In genomic region chr19:9140159-9140874, GRCh38 we compare ENCODE assay signal across 8 cellular contexts. TPM values are rescaled to one million over a fixed set of nuclear protein-coding genes. Genes with fewer than 3 reads are reported as not detected.
DNase-seq lines count a peak whose midpoint lies in the region; ATAC-seq and TF ChIP-seq lines count a peak whose summit lies in the region.

Gene ZNF317, plus strand, starts transcription at chr19:9140397. Its CDS starts 15,620 bp downstream, at chr19:9156017.

- peaks cover 27% of the 10 kb centered on the region for H3K36me3 Mint-ChIP-seq in T-cell

- H3K4me3 ChIP-seq in GM12865 (ENCODE audit: low read depth, low read length) (peak within 1 kb of the TSS; percentile 96), heart right ventricle (peak within 1 kb of the TSS; percentile 64 to 95 (median 84)), upper lobe of left lung (peak within 1 kb of the TSS; percentile 65 to 92 (median 78))

- H3K27me3 ChIP-seq in heart right ventricle (no peaks in the 10 kb centered on the region), upper lobe of left lung (no peaks in the 10 kb centered on the region)

- POLR2A ChIA-PET in T-cell (lab: Charles Lee), result no interaction called here

- peak within 1 kb of the TSS; percentile 95 to 98 for H3K27ac Mint-ChIP-seq in T-cell

- WGBS in heart right ventricle, 2 donors, result 0 to 1% methylated on average over 43 of the region's 43 CpGs
- WGBS in upper lobe of left lung, 2 donors, result 1% methylated on average over 31 to 43 of the region's 43 CpGs

- peak within 1 kb of the TSS; percentile 59 to 94 (median 90) for H3K27ac ChIP-seq in heart right ventricle
- peak within 1 kb of the TSS; percentile 86 to 91 (median 90) for H3K27ac ChIP-seq in upper lobe of left lung

- H3K27me3 Mint-ChIP-seq in T-cell, result peaks cover 0 to 3% of the 10 kb centered on the region in 2 donors

- peaks cover 37 to 59% (median 48%) of the 10 kb centered on the region in 3 donors for H3K4me1 Mint-ChIP-seq in T-cell

- peak; percentile 96 for DNase-seq in GM12865 (ENCODE audit: low read depth)
- peak; percentile 75 for DNase-seq in NCI-H1436 treated with DMSO at 0.1 percent for 48 hours (lab: John Stamatoyannopoulos, UW)
- DNase-seq in T-cell, result peak; percentile 77 to 95 (median 88)
- peak; percentile 85 for DNase-seq in amniotic epithelial cell (ENCODE audit: low read depth)
- DNase-seq in heart right ventricle, result peak; percentile 88 to 95
- peak; percentile 82 to 98 (median 89) for DNase-seq in posterior cingulate gyrus
- peak; percentile 75 to 97 for DNase-seq in upper lobe of left lung

- H3K9me3 ChIP-seq in heart right ventricle (peaks cover 0 to 19% (median 11%) of the 10 kb centered on the region in 11 donors), upper lobe of left lung (peaks cover 8 to 13% (median 12%) of the 10 kb centered on the region in 4 donors)

- H3K4me1 ChIP-seq in heart right ventricle (peaks cover 0 to 30% (median 21%) of the 10 kb centered on the region in 9 donors), upper lobe of left lung (peaks cover 15 to 24% (median 18%) of the 10 kb centered on the region in 4 donors)

- no peak for TF ChIP-seq EP300 in upper lobe of left lung (IDR thresholded peaks at IDR 0.05)

- intact Hi-C loops in heart right ventricle (cut with DNase I) (loop anchor here in 5 of 10 donors (2.0 to 10.0 kb wide), 5 partner anchors 164 to 654 kb away; partner anchors contain the start of genes ZNF699 (in 2 of the 5) and ZNF266 (in 1 of the 5)), posterior cingulate gyrus (cut with DNase I) (no loop called here)

- peaks cover 6 to 10% (median 9%) of the 10 kb centered on the region in 3 donors for H3K9me3 Mint-ChIP-seq in T-cell

- peak; percentile 97 for ATAC-seq in HG02798 (IDR thresholded peaks at IDR 0.05; ENCODE audit: poor library complexity, unreplicated experiment)
- peak; percentile 93 to 97 (median 96) for ATAC-seq in T-cell (replicated peaks in 1 of 4)
- peak; percentile 97 to 99 (median 98) for ATAC-seq in heart right ventricle
- ATAC-seq in upper lobe of left lung (ENCODE audit: low FRiP score in 2 of 2), result peak; percentile 94 to 98

- TF ChIP-seq POLR2A in upper lobe of left lung (IDR thresholded peaks at IDR 0.05), result peak in 3 of 4 donors; percentile 35 to 76 (median 41)

- H3K36me3 ChIP-seq in heart right ventricle (peaks cover 0 to 11% (median 0%) of the 10 kb centered on the region in 9 donors), upper lobe of left lung (peaks cover 0 to 8% (median 0%) of the 10 kb centered on the region in 4 donors)

- CTCF ChIA-PET in T-cell (lab: Charles Lee), result no interaction called here

- TF ChIP-seq CTCF in GM12865 (IDR thresholded peaks at IDR 0.05; ENCODE audit: insufficient read depth, low read depth, low read length, missing control alignments), result no peak
- TF ChIP-seq CTCF in heart right ventricle (IDR thresholded peaks at IDR 0.05), result no peak
- TF ChIP-seq CTCF in upper lobe of left lung (IDR thresholded peaks at IDR 0.05), result peak in 1 of 6 experiments; percentile 8

- H3K4me3 Mint-ChIP-seq in T-cell, result peak within 1 kb of the TSS; percentile 97 to 99 (median 99)

RNA-seq across cellular contexts. Expression of gene ZNF317, which starts in this region (rescaled TPM):
- 10 to 100 TPM; 46.8 to 77.9 (median 51.2) TPM for total RNA-seq in T-cell
- total RNA-seq in heart right ventricle, result 10 to 100 TPM; 13.4 to 17.8 (median 15.7) TPM
- 10 to 100 TPM; 10.5 to 28.7 TPM for polyA plus RNA-seq in heart right ventricle
- 10 to 100 TPM; 15.9 to 39.8 (median 25.0) TPM for total RNA-seq in upper lobe of left lung

Comparison
In these comparisons a context has a peak if more than half of its experiments do, and no peak if none do; other contexts are left out.
1. Peak in every context shown above with its lines: DNase-seq, ATAC-seq, H3K4me3 ChIP-seq and H3K27ac ChIP-seq.